In the genomic region with DNA sequence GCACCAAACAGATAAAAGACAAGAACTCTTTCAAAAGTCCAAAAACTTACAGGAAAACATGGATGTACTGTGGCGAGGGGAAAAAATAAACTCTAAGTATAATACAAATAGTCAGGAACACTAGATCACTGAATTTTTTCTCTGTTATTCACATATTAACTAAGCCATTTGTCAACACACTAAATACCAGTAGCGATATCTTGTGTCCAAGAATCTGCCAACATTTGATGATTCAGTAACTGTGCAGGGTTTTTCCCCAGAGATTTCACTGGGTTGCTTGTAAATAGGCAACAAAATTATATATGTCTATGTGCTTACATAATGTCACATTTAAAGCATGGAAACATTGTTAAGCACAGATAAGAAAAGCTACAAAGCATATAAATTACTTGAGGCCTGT, we compare ENCODE assay signal across 15 cellular contexts.
A peak's percentile ranks its signal among the peaks of the same experiment; 100 is the strongest.
DNase-seq lines count a peak whose midpoint lies in the region; ATAC-seq, FAIRE-seq and TF ChIP-seq lines count a peak whose summit lies in the region.
"Had no signal": no experiment of that assay in that cellular context is flagged by ENCODE, and none has a peak within 500 bp of the region (broad histone marks: within the 10 kb centered on the region; RNA-seq: fewer than 3 reads in every experiment).

No MANE protein-coding gene starts in this region.

- ATAC-seq in pancreas (peak; percentile 67 to 94 (median 85)), GM18858 (IDR thresholded peaks at IDR 0.05; ENCODE audit: unreplicated experiment) (no peak), GM19452 (IDR thresholded peaks at IDR 0.05; ENCODE audit: unreplicated experiment) (no peak)

- H3K9me3 ChIP-seq in pancreas, result no peaks in the 10 kb centered on the region
- H3K9me3 ChIP-seq: BE2C, prostate gland had no signal

- intact Hi-C loops in pancreas (cut with DNase I), result no loop called here

- POLR2A ChIA-PET in RWPE1 (lab: Yijun Ruan, JAX; ENCODE audit: low non-redundant PET), result no interaction called here
- POLR2A ChIA-PET in HEK293T (lab: Yijun Ruan, JAX), result no interaction called here

- no peaks in the 10 kb centered on the region for H3K27me3 ChIP-seq in pancreas
- H3K27me3 ChIP-seq: BE2C had no signal

- TF ChIP-seq CTCF in RWPE1 (conservative IDR thresholded peaks at IDR 0.05; ENCODE audit: low read depth), result no peak
- no peak for TF ChIP-seq CTCF in epithelial cell of proximal tubule (conservative IDR thresholded peaks at IDR 0.05; ENCODE audit: low read depth, low read length)
- no peak for TF ChIP-seq CTCF in pancreas (IDR thresholded peaks at IDR 0.05)

- H3K27ac ChIP-seq in RWPE1, result no peak overlapping the region
- H3K27ac ChIP-seq in pancreas, result peak overlapping the region in 2 of 4 donors; percentile 37 to 57
- H3K27ac ChIP-seq: prostate gland had no signal

- CTCF ChIA-PET in RWPE1 (lab: Yijun Ruan, JAX), result no interaction called here
- CTCF ChIA-PET in HEK293T (lab: Yijun Ruan, JAX), result interaction anchor here (1.0 kb wide), 1 partner anchor 36 kb away, joined by 3 read pairs; no protein-coding TSS in a partner anchor

- DNase-seq in GM04503 (ENCODE audit: low read depth) (peak; percentile 8), RWPE1 (ENCODE audit: low spot score) (peak; percentile 45), epithelial cell of proximal tubule (ENCODE audit: low read depth) (peak; percentile 15), pancreas (no peak), NCI-H526 (lab: John Stamatoyannopoulos, UW) (no peak), HEK293T (ENCODE audit: extremely low spot score) (no peak)
- DNase-seq: activated CD4-positive, alpha-beta T cell treated with anti-CD3 and anti-CD28 coated beads, Interleukin-2, amount 10 ng/mL, durations not matched to agents 24 days and 14 days; activated T-cell treated with anti-CD3 and anti-CD28 coated beads, Interleukin-2, amount 50 U/mL, for 1 hour; BE2C; NCI-H1048; NCI-H2227 treated with DMSO at 0.1 percent for 48 hours; T-helper 2 cell had no signal

- H3K4me1 ChIP-seq in pancreas, result peaks cover 0 to 10% (median 6%) of the 10 kb centered on the region in 3 donors
- H3K4me1 ChIP-seq: BE2C, prostate gland had no signal

- no peaks in the 10 kb centered on the region for H3K36me3 ChIP-seq in pancreas
- H3K36me3 ChIP-seq: BE2C, prostate gland had no signal

- WGBS in pancreas, 2 donors, result 10 to 16% methylated on average over 2 of the region's 2 CpGs

- H3K4me3 ChIP-seq in epithelial cell of proximal tubule (ENCODE audit: low read depth, low read length) (no peak overlapping the region), pancreas (no peak overlapping the region)
- H3K4me3 ChIP-seq: prostate gland had no signal

- no peak for FAIRE-seq in pancreas (lab: Jason Lieb, UNC)

TF ChIP-seq in HEK293T, 16 proteins besides CTCF, POLR2A, EP300 and RAD21:
- TF ChIP-seq BHLHE40 (IDR thresholded peaks at IDR 0.05; ENCODE audit: borderline replicate concordance), result no peak

Comparison
In these comparisons a context has a peak if more than half of its experiments do, and no peak if none do; other contexts are left out.
1. DNase-seq: peak in GM04503 (single experiment), RWPE1 (single experiment) and epithelial cell of proximal tubule (single experiment); none in pancreas (0 of 6), NCI-H526 (0 of 2) and HEK293T (single experiment).
2. ATAC-seq: peak in pancreas (4 of 4); none in GM18858 (single experiment) and GM19452 (single experiment).